ENCODE assay signal across 3 cellular contexts in the genomic region with DNA sequence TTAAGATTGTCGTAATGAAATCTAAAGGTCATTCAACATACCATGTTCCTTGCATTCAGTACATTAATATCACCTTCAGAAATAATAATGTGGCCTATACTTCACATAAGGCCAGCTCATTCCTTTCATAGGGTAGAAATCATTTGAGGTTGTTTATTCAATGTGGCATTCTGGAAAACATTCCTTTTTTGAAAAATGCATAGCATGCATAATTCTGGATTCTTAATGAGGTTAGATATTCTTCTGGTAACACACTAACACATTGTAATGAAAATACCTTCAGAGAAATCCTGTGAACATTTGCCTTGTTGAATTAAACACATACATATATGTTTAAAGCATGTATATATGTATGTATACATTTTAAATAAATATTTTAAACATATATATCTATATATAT.
TF ChIP-seq lines count a peak whose summit lies in the region.

No MANE protein-coding gene starts in this region.

TF ChIP-seq in A549, 52 proteins besides CTCF, POLR2A, EP300 and RAD21:
- no peak for TF ChIP-seq CBX8 (IDR thresholded peaks at IDR 0.05)
- peak; percentile 46 for TF ChIP-seq MAFK (IDR thresholded peaks at IDR 0.05; ENCODE audit: partially characterized antibody)

TF ChIP-seq in IMR-90, 13 proteins besides CTCF, POLR2A, EP300 and RAD21:
- TF ChIP-seq FOS (IDR thresholded peaks at IDR 0.05; ENCODE audit: low read depth, low read length), result no peak
- peak; percentile 25; the same call in 1 of the 2 replicates for TF ChIP-seq MAFK (IDR thresholded peaks at IDR 0.05; ENCODE audit: low read depth, low read length)

TF ChIP-seq in K562, 482 proteins besides CTCF, POLR2A, EP300 and RAD21:
- no peak for TF ChIP-seq RB1 (IDR thresholded peaks at IDR 0.05; ENCODE audit: low read depth)
- TF ChIP-seq C11orf30 (IDR thresholded peaks at IDR 0.05; ENCODE audit: low read depth), result peak; percentile 16; the same call in 1 of the 2 replicates
- 0 out of 2 replicates have a peak, but pooled peaks have one; percentile 38 for TF ChIP-seq ZNF316 (IDR thresholded peaks at IDR 0.05)
